8 cellular contexts compared by ENCODE assay signal in genomic region chr17:81043725-81044427, GRCh38. TPM values are rescaled to one million over a fixed set of nuclear protein-coding genes. Genes with fewer than 3 reads are reported as not detected.
DNase-seq lines count a peak whose midpoint lies in the region; ATAC-seq, FAIRE-seq and TF ChIP-seq lines count a peak whose summit lies in the region.

No MANE protein-coding gene starts in this region.

- H3K4me3 Mint-ChIP-seq in nephron: peak overlapping the region in 2 of 3 experiments; percentile 7 to 35
- H3K4me3 Mint-ChIP-seq in stimulated activated memory B cell treated with anti-CD40 and anti-IgM and Interleukin-4, amounts not matched to agents 10 μg/mL and 1 μg/mL and 100 μg/mL, for 72 hours: no peak overlapping the region
- no peak overlapping the region for H3K4me3 Mint-ChIP-seq in CD4-positive, alpha-beta memory T cell

- H3K9me3 Mint-ChIP-seq in nephron: no peaks in the 10 kb centered on the region
- no peaks in the 10 kb centered on the region for H3K9me3 Mint-ChIP-seq in stimulated activated memory B cell treated with anti-CD40 and anti-IgM and Interleukin-4, amounts not matched to agents 10 μg/mL and 1 μg/mL and 100 μg/mL, for 72 hours
- H3K9me3 Mint-ChIP-seq in CD4-positive, alpha-beta memory T cell: no peaks in the 10 kb centered on the region

- ATAC-seq in esophagus mucosa (peak; percentile 39), left colon (no peak)
- ATAC-seq in stimulated activated memory B cell treated with anti-CD40 and anti-IgM and Interleukin-4, amounts not matched to agents 10 μg/mL and 1 μg/mL and 100 μg/mL, for 72 hours: no peak

- intact Hi-C loops in left colon (cut with DNase I, micrococcal nuclease): no loop called here
- intact Hi-C loops in CD4-positive, alpha-beta memory T cell (cut with micrococcal nuclease): no loop called here

- no peaks in the 10 kb centered on the region for H3K9me3 ChIP-seq in CD4-positive, alpha-beta memory T cell (ENCODE audit: control insufficient read depth in 1 of 2, low read length in 2 of 2)

- DNase-seq in A172 (ENCODE audit: low spot score) (peak; percentile 96), RCC 7860 (ENCODE audit: low spot score) (peak; percentile 99), left colon (no peak), GM10266 (ENCODE audit: extremely low spot score) (no peak)
- no peak for DNase-seq in CD4-positive, alpha-beta memory T cell

- H3K36me3 Mint-ChIP-seq in nephron (ENCODE audit: low read depth): no peaks in the 10 kb centered on the region
- no peaks in the 10 kb centered on the region for H3K36me3 Mint-ChIP-seq in stimulated activated memory B cell treated with anti-CD40 and anti-IgM and Interleukin-4, amounts not matched to agents 10 μg/mL and 1 μg/mL and 100 μg/mL, for 72 hours
- no peaks in the 10 kb centered on the region for H3K36me3 Mint-ChIP-seq in CD4-positive, alpha-beta memory T cell

- H3K27ac ChIP-seq in CD4-positive, alpha-beta memory T cell (ENCODE audit: low read depth, low read length): no peak overlapping the region

- no peaks in the 10 kb centered on the region for H3K4me1 ChIP-seq in CD4-positive, alpha-beta memory T cell (ENCODE audit: insufficient read depth, low read length)

- POLR2A ChIA-PET in CD4-positive, alpha-beta memory T cell (lab: Charles Lee; ENCODE audit: partially characterized antibody): interaction anchor here (0.6 kb wide), 1 partner anchor 251 kb away, joined by 7 read pairs; no protein-coding TSS in a partner anchor

- no peaks in the 10 kb centered on the region for H3K36me3 ChIP-seq in CD4-positive, alpha-beta memory T cell (ENCODE audit: insufficient read depth, low read length)

- CTCF ChIA-PET in CD4-positive, alpha-beta memory T cell (lab: Charles Lee; ENCODE audit: partially characterized antibody): interaction anchor here (1.3 kb wide), 1 partner anchor 20 kb away, joined by 4 read pairs; no protein-coding TSS in a partner anchor

- H3K27ac Mint-ChIP-seq in nephron: peak overlapping the region; percentile 55 to 96 (median 91)
- H3K27ac Mint-ChIP-seq in stimulated activated memory B cell treated with anti-CD40 and anti-IgM and Interleukin-4, amounts not matched to agents 10 μg/mL and 1 μg/mL and 100 μg/mL, for 72 hours: no peak overlapping the region
- peak overlapping the region in 1 of 7 donors; percentile 24 for H3K27ac Mint-ChIP-seq in CD4-positive, alpha-beta memory T cell

- H3K4me1 Mint-ChIP-seq in nephron: peaks cover 45% of the 10 kb centered on the region
- H3K4me1 Mint-ChIP-seq in stimulated activated memory B cell treated with anti-CD40 and anti-IgM and Interleukin-4, amounts not matched to agents 10 μg/mL and 1 μg/mL and 100 μg/mL, for 72 hours: peaks cover 13% of the 10 kb centered on the region
- H3K4me1 Mint-ChIP-seq in CD4-positive, alpha-beta memory T cell: peaks cover 0 to 1% (median 0%) of the 10 kb centered on the region in 4 donors

- H3K27me3 ChIP-seq in CD4-positive, alpha-beta memory T cell (ENCODE audit: insufficient read depth, low read length): no peaks in the 10 kb centered on the region

- TF ChIP-seq CTCF in nephron (IDR thresholded peaks at IDR 0.05; ENCODE audit: unreplicated experiment in 3 of 3) (no peak), GM10266 (IDR thresholded peaks at IDR 0.05; ENCODE audit: control insufficient read depth, insufficient read depth, low read depth, missing control alignments) (no peak)

- no peak overlapping the region for H3K4me3 ChIP-seq in CD4-positive, alpha-beta memory T cell (ENCODE audit: low read length in 2 of 2)

- peaks cover 6% of the 10 kb centered on the region for H3K27me3 Mint-ChIP-seq in nephron (ENCODE audit: low read depth)
- H3K27me3 Mint-ChIP-seq in stimulated activated memory B cell treated with anti-CD40 and anti-IgM and Interleukin-4, amounts not matched to agents 10 μg/mL and 1 μg/mL and 100 μg/mL, for 72 hours: peaks cover 76% of the 10 kb centered on the region
- no peaks in the 10 kb centered on the region for H3K27me3 Mint-ChIP-seq in CD4-positive, alpha-beta memory T cell

- FAIRE-seq in RCC 7860 (lab: Jason Lieb, UNC): peak; percentile 97

RNA-seq across cellular contexts. Expression of gene BAIAP2, which starts 8.9 kb away (rescaled TPM):
- total RNA-seq in A172 (2014; rRNA removed; shearing (Covaris generic)): 83.1 and 89.5 TPM in 2 replicates
- 111 TPM for total RNA-seq in esophagus mucosa
- 10 to 100 TPM; 20.8 to 22.7 TPM for total RNA-seq in left colon
- 1 to 10 TPM; 5.4 to 7.2 TPM for total RNA-seq in CD4-positive, alpha-beta memory T cell
- 1 to 10 TPM; 2.1 to 5.6 TPM for polyA plus RNA-seq in CD4-positive, alpha-beta memory T cell

RNA-seq across cellular contexts. Expression of gene CHMP6, which starts 52.2 kb away (rescaled TPM):
- 14.4 and 15.1 TPM in 2 replicates for total RNA-seq in A172 (2014; rRNA removed; shearing (Covaris generic))
- 22.2 TPM for total RNA-seq in esophagus mucosa
- 10 to 100 TPM; 37.2 to 39.5 TPM for total RNA-seq in left colon
- 10 to 100 TPM; 41.4 to 42.3 TPM for total RNA-seq in CD4-positive, alpha-beta memory T cell
- polyA plus RNA-seq in CD4-positive, alpha-beta memory T cell: 10 to 100 TPM; 36.7 to 48.7 TPM

Comparison
In these comparisons a context has a peak if more than half of its experiments do, and no peak if none do; other contexts are left out.
1. DNase-seq: peak in A172 (single experiment) and RCC 7860 (single experiment); none in left colon (0 of 2), CD4-positive, alpha-beta memory T cell (0 of 5) and GM10266 (single experiment).
2. H3K4me3 Mint-ChIP-seq: peak in nephron (2 of 3); none in stimulated activated memory B cell treated with anti-CD40 and anti-IgM and Interleukin-4, amounts not matched to agents 10 μg/mL and 1 μg/mL and 100 μg/mL, for 72 hours (single experiment) and CD4-positive, alpha-beta memory T cell (0 of 8).